ENCODE assay signal across 1 cellular context in genomic region chr4:122577189-122577553, GRCh38.
TF ChIP-seq lines count a peak whose summit lies in the region.

No MANE protein-coding gene starts in this region.

TF ChIP-seq in GM12878, 131 proteins besides CTCF, POLR2A, EP300 and RAD21:
- TF ChIP-seq ZNF687 (IDR thresholded peaks at IDR 0.05) (no peak), RUNX3 (IDR thresholded peaks at IDR 0.05; ENCODE audit: low read length) (0 out of 2 replicates have a peak, but pooled peaks have one; percentile 3)
